In the genomic region with DNA sequence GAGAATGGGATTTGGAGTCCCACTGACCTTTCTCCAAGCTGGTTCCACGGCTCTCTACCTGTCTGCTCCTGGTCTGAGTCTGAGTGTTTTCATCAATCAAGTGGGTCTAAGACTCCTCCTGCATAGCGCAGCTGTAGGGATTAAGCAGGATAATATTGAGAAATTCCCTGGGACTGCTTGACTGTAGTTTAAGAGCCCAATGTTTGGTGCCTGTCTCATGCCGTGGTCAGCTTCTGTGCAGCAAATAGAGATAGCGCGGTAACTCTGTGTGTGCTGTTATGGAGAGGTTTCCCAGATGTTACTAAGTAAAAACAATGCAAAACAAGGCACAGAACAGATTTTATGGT, we compare ENCODE assay signal across 19 cellular contexts.
"Had no signal": no experiment of that assay in that cellular context is flagged by ENCODE, and none has a peak within 500 bp of the region (broad histone marks: within the 10 kb centered on the region; RNA-seq: fewer than 3 reads in every experiment).

No MANE protein-coding gene starts in this region.

- H3K4me3 ChIP-seq: coronary artery, esophagus squamous epithelium, gastroesophageal sphincter, tibial artery had no signal

- FAIRE-seq: islet of Langerhans had no signal

- H3K4me1 ChIP-seq: gastroesophageal sphincter had no signal

- H3K27ac ChIP-seq: coronary artery, esophagus squamous epithelium, gastroesophageal sphincter, tibial artery had no signal

- H3K36me3 ChIP-seq: esophagus squamous epithelium, gastroesophageal sphincter, tibial artery had no signal

- H3K9me3 ChIP-seq: esophagus squamous epithelium, gastroesophageal sphincter, tibial artery had no signal

- H3K27me3 ChIP-seq: esophagus squamous epithelium, gastroesophageal sphincter, tibial artery had no signal

- ATAC-seq: activated CD4-positive, alpha-beta T cell treated with anti-CD3 and anti-CD28 coated beads for 36 hours; gastroesophageal sphincter; stimulated activated naive CD8-positive, alpha-beta T cell treated with anti-CD3 and anti-CD28 coated beads, Interleukin-15, Interleukin-2, amounts not matched to agents 100 U/mL and 50 U/mL, for 24 hours had no signal

- DNase-seq: activated B cell treated with CpG ODN at 0.5 μM for 24 hours; activated CD4-positive, alpha-beta T cell treated with anti-CD3 and anti-CD28 coated beads for 36 hours; activated CD4-positive, alpha-beta T cell treated with anti-CD3 and anti-CD28 coated beads, Interleukin-2, amount 50 U/mL, for 4 hours; activated naive CD4-positive, alpha-beta T cell treated with Interleukin-2 at 50 U/mL for 16 hours; activated naive CD8-positive, alpha-beta T cell treated with anti-CD3 and anti-CD28 coated beads for 36 hours; activated T-cell treated with anti-CD3 and anti-CD28 coated beads, Interleukin-2, amount 50 U/mL, for 48 hours; amniotic stem cell; cerebellar nuclear complex; esophagus squamous epithelium; naive B cell; occipital lobe; stimulated activated CD4-positive, alpha-beta T cell treated with anti-CD3 and anti-CD28 coated beads, Interleukin-12 subunit alpha, Interleukin-12 subunit beta, amount 100 ng/mL, for 4 hours; stimulated activated CD4-positive, alpha-beta T cell treated with anti-CD3 and anti-CD28 coated beads, Interleukin-4, amount 100 ng/mL, for 4 hours; stimulated activated naive CD8-positive, alpha-beta T cell treated with anti-CD3 and anti-CD28 coated beads, Interleukin-15, Interleukin-2, amounts not matched to agents 100 U/mL and 50 U/mL, for 24 hours; T-helper 9 cell; tibial artery had no signal
